ENCODE assay signal across 8 cellular contexts in the genomic region with DNA sequence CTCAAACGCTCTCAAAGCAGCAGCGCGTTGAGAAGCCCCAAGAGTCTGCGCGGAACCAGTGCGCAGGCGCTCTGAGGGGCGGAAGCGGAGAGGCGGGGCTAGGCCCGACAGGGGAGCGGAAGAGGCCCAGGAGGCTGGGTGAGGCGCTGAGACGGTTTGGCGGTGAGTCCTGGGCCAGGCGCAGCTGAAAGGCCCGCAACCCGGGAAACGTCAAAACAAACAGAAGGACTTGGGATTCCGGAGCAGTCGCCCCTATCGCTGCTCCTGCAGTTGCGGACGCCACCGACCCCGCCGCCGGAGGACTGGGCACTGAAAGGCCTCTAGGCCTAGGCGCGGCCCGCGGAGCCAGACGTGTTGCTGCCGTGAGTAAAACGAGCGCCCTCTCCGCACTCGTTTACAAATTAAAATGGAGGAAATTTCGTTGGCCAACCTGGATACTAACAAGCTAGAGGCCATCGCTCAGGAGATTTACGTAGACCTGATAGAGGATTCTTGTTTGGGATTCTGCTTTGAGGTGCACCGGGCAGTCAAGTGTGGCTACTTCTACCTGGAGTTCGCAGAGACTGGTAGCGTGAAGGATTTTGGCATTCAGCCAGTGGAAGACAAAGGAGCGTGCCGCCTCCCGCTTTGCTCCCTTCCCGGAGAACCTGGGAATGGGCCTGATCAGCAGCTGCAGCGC. TPM values are rescaled to one million over a fixed set of nuclear protein-coding genes. Genes with fewer than 3 reads are reported as not detected.
A peak's percentile ranks its signal among the peaks of the same experiment; 100 is the strongest.
DNase-seq lines count a peak whose midpoint lies in the region; TF ChIP-seq lines count a peak whose summit lies in the region.

A gene with protein sequence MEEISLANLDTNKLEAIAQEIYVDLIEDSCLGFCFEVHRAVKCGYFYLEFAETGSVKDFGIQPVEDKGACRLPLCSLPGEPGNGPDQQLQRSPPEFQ (plus strand): TSS at position 129 of the 679 bp plus-strand sequence. CDS start 278 bp downstream, at position 407.

- WGBS in stomach, 5 donors, result 0 to 1% (median 0%) methylated on average over 30 to 49 of the region's 49 CpGs

- H3K9me3 ChIP-seq in neural cell (ENCODE audit: low read length), result no peaks in the 10 kb centered on the region
- H3K9me3 ChIP-seq in stomach, result no peaks in the 10 kb centered on the region

- peak within 1 kb of the TSS; percentile 98 for H3K9ac ChIP-seq in neural cell (ENCODE audit: low read length)

- no peaks in the 10 kb centered on the region; the same call in 1 of the 2 replicates for H3K36me3 ChIP-seq in H7 (replicated peaks; ENCODE audit: control insufficient read depth, insufficient read depth, low read length)
- H3K36me3 ChIP-seq in neural cell (ENCODE audit: insufficient read depth, low read length), result peaks cover 18% of the 10 kb centered on the region
- H3K36me3 ChIP-seq in stomach, result peaks cover 0 to 25% (median 14%) of the 10 kb centered on the region in 4 donors

- no peaks in the 10 kb centered on the region for H3K9me2 ChIP-seq in neural cell (ENCODE audit: insufficient read depth, low read length)

- TF ChIP-seq CTCF in neural cell (IDR thresholded peaks at IDR 0.05; ENCODE audit: poor library complexity, severe bottlenecking) (no peak), stomach (IDR thresholded peaks at IDR 0.05) (no peak)

- intact Hi-C loops in stomach (cut with DNase I; ENCODE audit: low total_unique reads), result no loop called here

- no peaks in the 10 kb centered on the region for H4K20me1 ChIP-seq in neural cell (ENCODE audit: insufficient read depth)

- peak in 2 of 4 donors; percentile 70 to 79 for TF ChIP-seq POLR2A in stomach (IDR thresholded peaks at IDR 0.05)

- H3K27me3 ChIP-seq in H7 (ENCODE audit: control insufficient read depth, insufficient read depth, low read length) (no peaks in the 10 kb centered on the region), neural cell (ENCODE audit: insufficient read depth, low read depth, low read length) (no peaks in the 10 kb centered on the region), stomach (no peaks in the 10 kb centered on the region)

- peak within 1 kb of the TSS; percentile 99 for H2AFZ ChIP-seq in neural cell (ENCODE audit: low read depth, low read length)

- no peak for TF ChIP-seq RAD21 in neural cell (conservative IDR thresholded peaks at IDR 0.05)

- peak within 1 kb of the TSS; percentile 97 for H3K27ac ChIP-seq in neural cell (ENCODE audit: low read length)
- peak within 1 kb of the TSS; percentile 92 to 97 (median 95) for H3K27ac ChIP-seq in stomach

- DNase-seq in ELR (ENCODE audit: low read depth) (peak; percentile 96), H7 (peak; percentile 92), M059J (ENCODE audit: low read depth) (peak; percentile 94), SHP77 (lab: John Stamatoyannopoulos, UW) (peak; percentile 92 to 93), fibroblast of the conjunctiva (ENCODE audit: low read depth) (peak; percentile 91), stomach (peak; percentile 94)
- DNase-seq in activated effector memory CD4-positive, alpha-beta T cell treated with anti-CD3 and anti-CD28 coated beads, Interleukin-2, amount 50 U/mL, for 16 hours, result peak; percentile 99

- peaks cover 50% of the 10 kb centered on the region for H3K79me2 ChIP-seq in neural cell (replicated peaks; ENCODE audit: insufficient read depth, low read length)

- peak within 1 kb of the TSS; percentile 100 for H3K4me2 ChIP-seq in neural cell (ENCODE audit: low read length)

- TF ChIP-seq EP300 in neural cell (conservative IDR thresholded peaks at IDR 0.05; ENCODE audit: poor library complexity, severe bottlenecking) (no peak), stomach (IDR thresholded peaks at IDR 0.05) (no peak)

- H3F3A ChIP-seq in neural cell (ENCODE audit: insufficient read depth, low read length, poor library complexity, severe bottlenecking), result peaks cover 5% of the 10 kb centered on the region

- peaks cover 31 to 51% (median 44%) of the 10 kb centered on the region in 4 donors for H3K4me1 ChIP-seq in stomach

- H3K4me3 ChIP-seq in H7 (ENCODE audit: insufficient read depth, low read depth, low read length) (peak within 1 kb of the TSS; percentile 79), neural cell (ENCODE audit: low read length) (peak within 1 kb of the TSS; percentile 94), stomach (peak within 1 kb of the TSS; percentile 62 to 75 (median 70))

TF ChIP-seq in neural cell, 6 proteins besides CTCF, POLR2A, EP300 and RAD21:
- TF ChIP-seq SMC3 (conservative IDR thresholded peaks at IDR 0.05; ENCODE audit: poor library complexity) (no peak), TAF1 (IDR thresholded peaks at IDR 0.05; ENCODE audit: low read depth) (peak; percentile 87), MXI1 (conservative IDR thresholded peaks at IDR 0.05; ENCODE audit: poor library complexity, severe bottlenecking) (peak; percentile 50), EZH2 (IDR thresholded peaks at IDR 0.05; ENCODE audit: borderline replicate concordance, insufficient read depth, low read length, poor library complexity, severe bottlenecking) (no peak), POLR2AphosphoS5 (IDR thresholded peaks at IDR 0.05) (peak; percentile 95)
- TF ChIP-seq, protein P1, sequence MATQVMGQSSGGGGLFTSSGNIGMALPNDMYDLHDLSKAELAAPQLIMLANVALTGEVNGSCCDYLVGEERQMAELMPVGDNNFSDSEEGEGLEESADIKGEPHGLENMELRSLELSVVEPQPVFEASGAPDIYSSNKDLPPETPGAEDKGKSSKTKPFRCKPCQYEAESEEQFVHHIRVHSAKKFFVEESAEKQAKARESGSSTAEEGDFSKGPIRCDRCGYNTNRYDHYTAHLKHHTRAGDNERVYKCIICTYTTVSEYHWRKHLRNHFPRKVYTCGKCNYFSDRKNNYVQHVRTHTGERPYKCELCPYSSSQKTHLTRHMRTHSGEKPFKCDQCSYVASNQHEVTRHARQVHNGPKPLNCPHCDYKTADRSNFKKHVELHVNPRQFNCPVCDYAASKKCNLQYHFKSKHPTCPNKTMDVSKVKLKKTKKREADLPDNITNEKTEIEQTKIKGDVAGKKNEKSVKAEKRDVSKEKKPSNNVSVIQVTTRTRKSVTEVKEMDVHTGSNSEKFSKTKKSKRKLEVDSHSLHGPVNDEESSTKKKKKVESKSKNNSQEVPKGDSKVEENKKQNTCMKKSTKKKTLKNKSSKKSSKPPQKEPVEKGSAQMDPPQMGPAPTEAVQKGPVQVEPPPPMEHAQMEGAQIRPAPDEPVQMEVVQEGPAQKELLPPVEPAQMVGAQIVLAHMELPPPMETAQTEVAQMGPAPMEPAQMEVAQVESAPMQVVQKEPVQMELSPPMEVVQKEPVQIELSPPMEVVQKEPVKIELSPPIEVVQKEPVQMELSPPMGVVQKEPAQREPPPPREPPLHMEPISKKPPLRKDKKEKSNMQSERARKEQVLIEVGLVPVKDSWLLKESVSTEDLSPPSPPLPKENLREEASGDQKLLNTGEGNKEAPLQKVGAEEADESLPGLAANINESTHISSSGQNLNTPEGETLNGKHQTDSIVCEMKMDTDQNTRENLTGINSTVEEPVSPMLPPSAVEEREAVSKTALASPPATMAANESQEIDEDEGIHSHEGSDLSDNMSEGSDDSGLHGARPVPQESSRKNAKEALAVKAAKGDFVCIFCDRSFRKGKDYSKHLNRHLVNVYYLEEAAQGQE (IDR thresholded peaks at IDR 0.05; ENCODE audit: borderline replicate concordance), result peak; percentile 69

RNA-seq across cellular contexts. Expression of the gene that starts here (rescaled TPM):
- total RNA-seq in H7 (2014; rRNA removed; shearing (Covaris generic)), result 25.3 and 27.2 TPM in 2 replicates
- 13.9 and 14.8 TPM in 2 replicates for total RNA-seq in M059J (2014; rRNA removed; shearing (Covaris generic))
- polyA plus RNA-seq in neural cell, result 84.0 and 90.3 TPM in 2 replicates
- 165 and 167 TPM in 2 replicates for polyA minus RNA-seq in neural cell
- total RNA-seq in stomach, result 10 to 100 TPM; 14.2 to 59.8 (median 25.7) TPM
- polyA plus RNA-seq in stomach, result 10 to 100 TPM; 16.3 to 31.3 (median 27.3) TPM

Comparison
In these comparisons a context has a peak if more than half of its experiments do, and no peak if none do; other contexts are left out.
1. Peak in every context shown above with its lines: DNase-seq, H3K4me3 ChIP-seq and H3K27ac ChIP-seq.